8 cellular contexts compared by ENCODE assay signal in genomic region chr19:42244452-42245220, GRCh38. TPM values are rescaled to one million over a fixed set of nuclear protein-coding genes. Genes with fewer than 3 reads are reported as not detected.
A peak's percentile ranks its signal among the peaks of the same experiment; 100 is the strongest.
DNase-seq lines count a peak whose midpoint lies in the region; ATAC-seq and TF ChIP-seq lines count a peak whose summit lies in the region.

No MANE protein-coding gene starts in this region.

- peak overlapping the region; percentile 88 for H3K4me3 ChIP-seq in GM12865 (ENCODE audit: low read depth, low read length)

- DNase-seq in GM12865 (ENCODE audit: low read depth) (peak; percentile 96), NCI-H187 treated with DMSO at 0.1 percent for 48 hours (lab: John Stamatoyannopoulos, UW) (peak; percentile 60), T-helper 9 cell (peak; percentile 83), astrocyte of the hippocampus (ENCODE audit: low read depth, low spot score) (peak; percentile 97), hippocampal formation (lab: John Stamatoyannopoulos, UW) (peak; percentile 92 to 93), renal cortical epithelial cell (ENCODE audit: low read depth) (peak; percentile 86)

- ATAC-seq in HG02884 (IDR thresholded peaks at IDR 0.05; ENCODE audit: unreplicated experiment): peak; percentile 26
- no peak for ATAC-seq in HG03521 (IDR thresholded peaks at IDR 0.05; ENCODE audit: unreplicated experiment)

- peak; percentile 66 for TF ChIP-seq CTCF in GM12865 (IDR thresholded peaks at IDR 0.05; ENCODE audit: insufficient read depth, low read depth, low read length, missing control alignments)

RNA-seq across cellular contexts. Expression of gene GSK3A, which starts 2.2 kb away (rescaled TPM):
- total RNA-seq in renal cortical epithelial cell: 12.9 and 44.8 TPM in 2 replicates

RNA-seq across cellular contexts. Expression of gene ERF, which starts 10.3 kb away (rescaled TPM):
- total RNA-seq in renal cortical epithelial cell: 15.5 and 23.2 TPM in 2 replicates

RNA-seq across cellular contexts. Expression of gene CIC, which starts 24.4 kb away (rescaled TPM):
- total RNA-seq in renal cortical epithelial cell: 9.0 and 67.9 TPM in 2 replicates

RNA-seq across cellular contexts. Expression of gene ZNF526, which starts 24.5 kb away (rescaled TPM):
- total RNA-seq in renal cortical epithelial cell: 7.1 and 11.4 TPM in 2 replicates

RNA-seq across cellular contexts. Expression of gene DEDD2, which starts 27.2 kb away (rescaled TPM):
- total RNA-seq in renal cortical epithelial cell: 17.9 and 25.2 TPM in 2 replicates
